In genomic region chr1:46364612-46365011, GRCh38 we compare ENCODE assay signal across 18 cellular contexts.
A peak's percentile ranks its signal among the peaks of the same experiment; 100 is the strongest.
DNase-seq lines count a peak whose midpoint lies in the region; ATAC-seq and TF ChIP-seq lines count a peak whose summit lies in the region.
"Had no signal": no experiment of that assay in that cellular context is flagged by ENCODE, and none has a peak within 500 bp of the region (broad histone marks: within the 10 kb centered on the region; RNA-seq: fewer than 3 reads in every experiment).

No MANE protein-coding gene starts in this region.

- in situ Hi-C loops in astrocyte of the spinal cord (cut with HindIII; ENCODE audit: low sequenced_read_pairs) = no loop called here

- no peak for ATAC-seq in HG03196 (IDR thresholded peaks at IDR 0.05; ENCODE audit: unreplicated experiment)
- ATAC-seq in GM21717 (IDR thresholded peaks at IDR 0.05; ENCODE audit: unreplicated experiment) = no peak
- no peak for ATAC-seq in HG02610 (IDR thresholded peaks at IDR 0.05; ENCODE audit: unreplicated experiment)
- ATAC-seq: activated naive CD4-positive, alpha-beta T cell treated with anti-CD3 and anti-CD28 coated beads, Interleukin-2, amount 50 U/mL, for 72 hours; activated T-helper 17 cell treated with anti-CD3 and anti-CD28 coated beads, Interleukin-2, amount 50 U/mL, for 72 hours had no signal

- peak; percentile 72 for DNase-seq in AG10803 (ENCODE audit: low read depth)
- DNase-seq in HFF-Myc (ENCODE audit: extremely low read depth, low read depth) = peak; percentile 75
- DNase-seq in astrocyte of the spinal cord (ENCODE audit: low read depth, low spot score) = peak; percentile 31
- peak; percentile 34 for DNase-seq in kidney tubule cell (ENCODE audit: low spot score)
- DNase-seq in NOMO-1 treated with dmso at 0.1 percent for 144 hours (lab: John Stamatoyannopoulos, UW; ENCODE audit: unreplicated experiment) = no peak
- DNase-seq: activated CD4-positive, alpha-beta T cell treated with anti-CD3 and anti-CD28 coated beads, Interleukin-2, amount 10 ng/mL, durations not matched to agents 7 days and 5 days; CD4-positive, alpha-beta memory T cell; DMS153; MM.1S; NCI-H1436; NCI-H524 had no signal

- H3K4me3 ChIP-seq in AG10803 (ENCODE audit: low read length) (no peak overlapping the region), HFF-Myc (replicated peaks; ENCODE audit: low read depth, low read length) (no peak overlapping the region), astrocyte of the spinal cord (ENCODE audit: low read depth, low read length) (no peak overlapping the region)
- H3K4me3 ChIP-seq: hepatocyte, sigmoid colon had no signal

- TF ChIP-seq CTCF in AG10803 (conservative IDR thresholded peaks at IDR 0.05; ENCODE audit: low read length) (no peak), HFF-Myc (IDR thresholded peaks at IDR 0.05; ENCODE audit: low read depth, low read length, missing control alignments) (no peak), astrocyte of the spinal cord (IDR thresholded peaks at IDR 0.05; ENCODE audit: low read depth, low read length) (no peak)
